ENCODE assay signal across 8 cellular contexts in the genomic region with DNA sequence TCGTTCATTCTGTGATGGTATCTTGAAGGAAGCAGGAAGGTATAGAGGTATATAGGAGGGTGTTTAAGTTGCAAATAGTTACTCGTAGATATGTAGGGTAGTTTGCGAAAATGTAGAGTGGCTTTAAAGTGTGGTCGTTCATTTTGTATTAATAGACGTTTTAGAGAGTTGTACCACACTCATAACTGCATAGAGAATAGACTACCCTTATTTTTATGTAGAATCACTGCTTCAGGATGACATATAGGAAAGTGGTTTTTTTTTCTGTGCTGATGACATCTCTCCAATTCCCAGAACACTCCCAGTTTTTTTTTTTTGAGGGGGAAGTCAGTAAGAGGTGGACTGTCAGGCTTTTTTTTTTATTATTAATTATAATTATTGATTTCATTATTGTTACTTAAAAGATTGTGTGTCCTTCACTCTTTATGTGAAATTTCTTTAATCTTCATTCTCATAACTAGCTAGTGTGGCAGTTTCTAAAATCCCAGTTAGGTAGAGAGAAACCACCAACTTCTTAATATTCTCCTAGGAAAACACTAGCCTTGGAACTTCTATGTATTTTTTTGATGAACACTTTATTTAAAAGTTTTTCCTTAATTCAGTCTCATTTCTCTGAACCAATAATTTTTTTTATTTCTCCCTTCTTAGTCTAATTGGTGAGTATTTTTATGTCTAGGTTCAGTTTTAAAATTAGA. TPM values are rescaled to one million over a fixed set of nuclear protein-coding genes. Genes with fewer than 3 reads are reported as not detected.
DNase-seq lines count a peak whose midpoint lies in the region; ATAC-seq lines count a peak whose summit lies in the region.

No MANE protein-coding gene starts in this region.

- H3K9me3 ChIP-seq in iPS-18c (ENCODE audit: control insufficient read depth, insufficient read depth, low read length) (no peaks in the 10 kb centered on the region), stomach smooth muscle (ENCODE audit: control insufficient read depth in 2 of 2, low read length in 2 of 2) (no peaks in the 10 kb centered on the region)

- intact Hi-C loops in activated T-helper 2 cell treated with anti-CD3 and anti-CD28 coated beads, Interferon-gamma antibody, Interleukin-2, Interleukin-4, amounts not matched to agents 10 μg/mL and 5 μg/mL and 100 μg/mL, durations not matched to agents 14 hours and 24 hours and 36 hours (cut with micrococcal nuclease), result loop anchor here (2.0 to 5.0 kb wide), 3 partner anchors 15 to 76 kb away; no protein-coding TSS in a partner anchor

- no peak for DNase-seq in T-helper 1 cell
- DNase-seq in activated T-helper 2 cell treated with anti-CD3 and anti-CD28 coated beads, Interferon-gamma antibody, Interleukin-2, Interleukin-4, amounts not matched to agents 10 μg/mL and 5 μg/mL and 100 μg/mL, durations not matched to agents 14 hours and 24 hours and 36 hours (ENCODE audit: low spot score), result no peak
- DNase-seq in NCI-H82 treated with DMSO at 0.1 percent for 48 hours (lab: John Stamatoyannopoulos, UW; ENCODE audit: unreplicated experiment), result no peak
- no peak for DNase-seq in cerebellar cortex (ENCODE audit: low spot score)

- peak overlapping the region; percentile 89 for H3K27ac Mint-ChIP-seq in T-helper 1 cell treated with Interleukin-12 subunit alpha and Interleukin-12 subunit beta and Interleukin-4 antibody, amounts not matched to agents 30 μg/mL and 1 μg/mL, for 36 hours
- H3K27ac Mint-ChIP-seq in activated T-helper 2 cell treated with anti-CD3 and anti-CD28 coated beads, Interferon-gamma antibody, Interleukin-2, Interleukin-4, amounts not matched to agents 10 μg/mL and 5 μg/mL and 100 μg/mL, durations not matched to agents 14 hours and 24 hours and 36 hours, result peak overlapping the region; percentile 96

- peak overlapping the region; percentile 96 for H3K27ac ChIP-seq in stomach smooth muscle (ENCODE audit: low read length)

- H3K36me3 Mint-ChIP-seq in T-helper 1 cell treated with Interleukin-12 subunit alpha and Interleukin-12 subunit beta and Interleukin-4 antibody, amounts not matched to agents 30 μg/mL and 1 μg/mL, for 36 hours (ENCODE audit: low read depth), result peaks cover 59% of the 10 kb centered on the region
- H3K36me3 Mint-ChIP-seq in activated T-helper 2 cell treated with anti-CD3 and anti-CD28 coated beads, Interferon-gamma antibody, Interleukin-2, Interleukin-4, amounts not matched to agents 10 μg/mL and 5 μg/mL and 100 μg/mL, durations not matched to agents 14 hours and 24 hours and 36 hours (ENCODE audit: low read depth), result peaks cover 63% of the 10 kb centered on the region

- H3K27me3 ChIP-seq in stomach smooth muscle (ENCODE audit: control insufficient read depth in 1 of 2, insufficient read depth in 2 of 2, low read length in 2 of 2), result no peaks in the 10 kb centered on the region

- H3K4me1 Mint-ChIP-seq in T-helper 1 cell treated with Interleukin-12 subunit alpha and Interleukin-12 subunit beta and Interleukin-4 antibody, amounts not matched to agents 30 μg/mL and 1 μg/mL, for 36 hours (ENCODE audit: low read depth), result peaks cover 74% of the 10 kb centered on the region
- H3K4me1 Mint-ChIP-seq in activated T-helper 2 cell treated with anti-CD3 and anti-CD28 coated beads, Interferon-gamma antibody, Interleukin-2, Interleukin-4, amounts not matched to agents 10 μg/mL and 5 μg/mL and 100 μg/mL, durations not matched to agents 14 hours and 24 hours and 36 hours (ENCODE audit: low read depth), result peaks cover 71% of the 10 kb centered on the region

- no peaks in the 10 kb centered on the region for H3K36me3 ChIP-seq in stomach smooth muscle (ENCODE audit: control insufficient read depth in 2 of 2, insufficient read depth in 2 of 2, low read length in 2 of 2)

- H3K4me3 ChIP-seq in iPS-18c (ENCODE audit: insufficient read depth, low read depth, low read length), result peak overlapping the region; percentile 83
- H3K4me3 ChIP-seq in stomach smooth muscle (ENCODE audit: low read length in 2 of 2), result peak overlapping the region; percentile 89 to 94

- peak overlapping the region; percentile 93 to 98 for H3K9ac ChIP-seq in stomach smooth muscle (ENCODE audit: low read length in 2 of 2)

- no peaks in the 10 kb centered on the region for H3K27me3 Mint-ChIP-seq in T-helper 1 cell treated with Interleukin-12 subunit alpha and Interleukin-12 subunit beta and Interleukin-4 antibody, amounts not matched to agents 30 μg/mL and 1 μg/mL, for 36 hours (ENCODE audit: low read depth)
- no peaks in the 10 kb centered on the region for H3K27me3 Mint-ChIP-seq in activated T-helper 2 cell treated with anti-CD3 and anti-CD28 coated beads, Interferon-gamma antibody, Interleukin-2, Interleukin-4, amounts not matched to agents 10 μg/mL and 5 μg/mL and 100 μg/mL, durations not matched to agents 14 hours and 24 hours and 36 hours (ENCODE audit: low read depth)

- no peak for ATAC-seq in HG03520 (IDR thresholded peaks at IDR 0.05; ENCODE audit: unreplicated experiment)

- H3K4me1 ChIP-seq in stomach smooth muscle (ENCODE audit: control insufficient read depth, insufficient read depth, low read length), result peaks cover 12% of the 10 kb centered on the region

- peak overlapping the region; percentile 95 for H3K4me3 Mint-ChIP-seq in T-helper 1 cell treated with Interleukin-12 subunit alpha and Interleukin-12 subunit beta and Interleukin-4 antibody, amounts not matched to agents 30 μg/mL and 1 μg/mL, for 36 hours
- peak overlapping the region; percentile 98 for H3K4me3 Mint-ChIP-seq in activated T-helper 2 cell treated with anti-CD3 and anti-CD28 coated beads, Interferon-gamma antibody, Interleukin-2, Interleukin-4, amounts not matched to agents 10 μg/mL and 5 μg/mL and 100 μg/mL, durations not matched to agents 14 hours and 24 hours and 36 hours (ENCODE audit: low read depth)

- H3K9me3 Mint-ChIP-seq in T-helper 1 cell treated with Interleukin-12 subunit alpha and Interleukin-12 subunit beta and Interleukin-4 antibody, amounts not matched to agents 30 μg/mL and 1 μg/mL, for 36 hours, result no peaks in the 10 kb centered on the region
- no peaks in the 10 kb centered on the region for H3K9me3 Mint-ChIP-seq in activated T-helper 2 cell treated with anti-CD3 and anti-CD28 coated beads, Interferon-gamma antibody, Interleukin-2, Interleukin-4, amounts not matched to agents 10 μg/mL and 5 μg/mL and 100 μg/mL, durations not matched to agents 14 hours and 24 hours and 36 hours

RNA-seq across cellular contexts. Expression of a gene that starts 1.5 kb away (rescaled TPM):
- total RNA-seq in activated T-helper 2 cell treated with anti-CD3 and anti-CD28 coated beads, Interferon-gamma antibody, Interleukin-2, Interleukin-4, amounts not matched to agents 10 μg/mL and 5 μg/mL and 100 μg/mL, durations not matched to agents 14 hours and 24 hours and 36 hours, result 521 and 530 TPM in 2 replicates
